8 cellular contexts compared by ENCODE assay signal in the genomic region with DNA sequence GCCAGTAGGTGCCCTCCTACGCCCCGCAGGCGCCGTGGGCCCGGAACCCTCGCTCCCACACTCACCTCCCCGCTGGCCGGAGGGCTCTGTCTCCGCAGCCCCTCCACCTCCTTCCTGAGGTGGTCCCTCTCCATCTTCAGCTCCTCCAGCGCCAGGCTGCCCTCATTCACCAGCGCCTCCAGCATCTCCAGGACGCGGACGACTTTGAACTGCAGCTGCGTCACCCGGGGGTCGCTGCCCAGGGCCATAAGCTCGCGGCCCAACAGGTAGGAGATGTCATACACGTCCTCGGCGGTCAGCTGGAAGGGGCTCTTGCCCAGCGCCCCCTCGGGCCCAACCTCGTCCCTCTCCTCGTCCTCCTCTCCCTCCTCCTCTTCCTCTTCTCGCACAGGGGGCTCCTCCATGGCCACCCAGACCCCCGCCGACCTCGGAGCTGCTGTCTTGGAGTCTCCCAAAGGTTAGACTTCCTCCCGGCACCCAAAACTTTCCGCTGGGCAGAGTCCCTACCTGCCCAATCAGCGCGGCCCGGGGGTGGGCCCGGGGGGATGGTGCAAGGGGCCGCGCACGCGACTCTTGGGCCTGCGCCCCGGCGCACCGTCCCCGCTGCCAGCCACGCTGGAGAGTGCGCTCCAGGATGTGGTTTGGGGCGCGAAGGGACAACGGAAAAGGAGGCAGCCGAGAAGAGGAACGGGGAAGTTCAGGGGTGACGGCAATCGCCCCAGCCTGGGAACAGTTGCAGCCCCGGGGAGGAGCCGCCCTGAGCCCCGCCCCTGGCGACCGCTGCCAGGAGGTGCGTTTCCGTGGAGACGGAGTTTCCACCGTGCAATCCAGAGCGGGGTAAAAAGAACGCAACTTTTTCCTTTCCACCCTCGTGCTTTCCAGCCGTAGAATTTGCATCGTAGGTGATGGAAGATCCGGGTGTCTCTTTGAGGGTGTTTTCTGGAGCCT. TPM values are rescaled to one million over a fixed set of nuclear protein-coding genes. Genes with fewer than 3 reads are reported as not detected.
DNase-seq lines count a peak whose midpoint lies in the region; ATAC-seq, FAIRE-seq and TF ChIP-seq lines count a peak whose summit lies in the region.

A gene with protein sequence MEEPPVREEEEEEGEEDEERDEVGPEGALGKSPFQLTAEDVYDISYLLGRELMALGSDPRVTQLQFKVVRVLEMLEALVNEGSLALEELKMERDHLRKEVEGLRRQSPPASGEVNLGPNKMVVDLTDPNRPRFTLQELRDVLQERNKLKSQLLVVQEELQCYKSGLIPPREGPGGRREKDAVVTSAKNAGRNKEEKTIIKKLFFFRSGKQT (minus strand): TSS at position 668 of the 948 bp plus-strand sequence. CDS start 264 bp downstream, at position 404.

- no peaks in the 10 kb centered on the region for H3K79me2 ChIP-seq in SU-DHL-6 (ENCODE audit: insufficient read depth, low read length)

- peak; percentile 82 for DNase-seq in KG1 (lab: John Stamatoyannopoulos, UW)
- DNase-seq in activated naive CD8-positive, alpha-beta T cell treated with anti-CD3 and anti-CD28 coated beads, Interleukin-2, amount 50 U/mL, for 16 hours (ENCODE audit: low read depth, low spot score): peak; percentile 86
- DNase-seq in heart left ventricle: peak; percentile 90 to 94 (median 90)
- DNase-seq in pons (ENCODE audit: low spot score): peak; percentile 62
- DNase-seq in transverse colon: peak; percentile 92

- H3K27ac ChIP-seq in SU-DHL-6 (ENCODE audit: low read depth, low read length): no peak within 1 kb of the TSS
- H3K27ac ChIP-seq in heart left ventricle: peak within 1 kb of the TSS; percentile 47 to 93 (median 82)
- H3K27ac ChIP-seq in transverse colon: peak within 1 kb of the TSS; percentile 77 to 80 (median 78)

- FAIRE-seq in G401.6 (lab: Jason Lieb, UNC): peak; percentile 21

- no peaks in the 10 kb centered on the region for H4K20me1 ChIP-seq in SU-DHL-6 (ENCODE audit: low read depth, low read length)

- 0 to 1% (median 1%) methylated on average over 53 to 69 of the region's 69 CpGs for WGBS in heart left ventricle, 4 donors
- WGBS in transverse colon (ENCODE audit: low coverage in 1 of 2), 2 donors: 2% methylated on average over 45 of the region's 69 CpGs; no CpG with 5 or more reads in 1 of the 2 donors

- intact Hi-C loops in heart left ventricle (cut with DNase I): loop anchor here in 2 of 10 donors (2.0 to 10.0 kb wide), 3 partner anchors 23 to 146 kb away; a partner anchor contains a TSS
- intact Hi-C loops in transverse colon (cut with DNase I; ENCODE audit: low total_unique reads): no loop called here

- H3K36me3 ChIP-seq in SU-DHL-6 (ENCODE audit: low read length) (no peaks in the 10 kb centered on the region), heart left ventricle (peaks cover 0 to 3% (median 0%) of the 10 kb centered on the region in 9 donors), transverse colon (no peaks in the 10 kb centered on the region)

- peak within 1 kb of the TSS; percentile 73 for H3K4me3 ChIP-seq in SU-DHL-6 (ENCODE audit: insufficient read depth, low read length, poor library complexity, severe bottlenecking)
- H3K4me3 ChIP-seq in heart left ventricle: peak within 1 kb of the TSS; percentile 63 to 98 (median 91)
- peak within 1 kb of the TSS; percentile 58 to 80 (median 68) for H3K4me3 ChIP-seq in transverse colon

- TF ChIP-seq CTCF in SU-DHL-6 (IDR thresholded peaks at IDR 0.05; ENCODE audit: insufficient read depth, low read length, poor library complexity, severe bottlenecking) (no peak), heart left ventricle (IDR thresholded peaks at IDR 0.05) (peak in 1 of 12 donors; percentile 3), transverse colon (IDR thresholded peaks at IDR 0.05) (peak in 2 of 5 experiments; percentile 15 to 33)

- H3K9me3 ChIP-seq in SU-DHL-6 (ENCODE audit: insufficient read depth, low read length) (no peaks in the 10 kb centered on the region), heart left ventricle (no peaks in the 10 kb centered on the region), transverse colon (no peaks in the 10 kb centered on the region)

- TF ChIP-seq POLR2A in heart left ventricle (IDR thresholded peaks at IDR 0.05): peak in 1 of 2 donors; percentile 63
- peak; percentile 58 for TF ChIP-seq POLR2A in transverse colon (IDR thresholded peaks at IDR 0.05)

- in situ Hi-C loops in transverse colon (cut with MboI; ENCODE audit: low pct_ligation_motif_present in 1 of 4, low pct_unique_long_range_greater_than_20kb in 1 of 4, low sequenced_read_pairs in 3 of 4): no loop called here

- no peaks in the 10 kb centered on the region for H3F3A ChIP-seq in SU-DHL-6 (ENCODE audit: insufficient read depth)

- no peaks in the 10 kb centered on the region for H3K9me2 ChIP-seq in SU-DHL-6 (replicated peaks; ENCODE audit: insufficient read depth, low read length)

- ATAC-seq in GM21737 (IDR thresholded peaks at IDR 0.05; ENCODE audit: unreplicated experiment) (peak; percentile 74), heart left ventricle (peak; percentile 91 to 98 (median 96))

- H2AFZ ChIP-seq in SU-DHL-6 (ENCODE audit: low read depth, low read length, severe bottlenecking): peak within 1 kb of the TSS; percentile 98

- no peak for TF ChIP-seq EP300 in transverse colon (IDR thresholded peaks at IDR 0.05; ENCODE audit: low read depth)

- H3K9ac ChIP-seq in SU-DHL-6 (ENCODE audit: low read length): peak within 1 kb of the TSS; percentile 61

- no peaks in the 10 kb centered on the region for H3K27me3 ChIP-seq in SU-DHL-6 (ENCODE audit: low read length)
- no peaks in the 10 kb centered on the region for H3K27me3 ChIP-seq in heart left ventricle
- H3K27me3 ChIP-seq in transverse colon: no peaks in the 10 kb centered on the region

- H3K4me1 ChIP-seq in heart left ventricle (peaks cover 0 to 51% (median 27%) of the 10 kb centered on the region in 12 donors), transverse colon (peaks cover 3 to 40% (median 13%) of the 10 kb centered on the region in 4 donors)

- H3K4me2 ChIP-seq in SU-DHL-6 (ENCODE audit: low read depth, low read length, poor library complexity, severe bottlenecking): peak within 1 kb of the TSS; percentile 67

RNA-seq across cellular contexts. Expression of the gene that starts here (rescaled TPM):
- total RNA-seq in heart left ventricle (1 to 10 TPM; 1.6 to 3.4 (median 2.1) TPM), transverse colon (1 to 10 TPM in 3 of 4 donors, under 1 TPM in 1; 0.60 to 2.7 (median 1.4) TPM)
- 1 to 10 TPM; 2.2 to 3.2 TPM for polyA plus RNA-seq in heart left ventricle
